Comparison of ENCODE assay signal across 1 cellular context in the genomic region with DNA sequence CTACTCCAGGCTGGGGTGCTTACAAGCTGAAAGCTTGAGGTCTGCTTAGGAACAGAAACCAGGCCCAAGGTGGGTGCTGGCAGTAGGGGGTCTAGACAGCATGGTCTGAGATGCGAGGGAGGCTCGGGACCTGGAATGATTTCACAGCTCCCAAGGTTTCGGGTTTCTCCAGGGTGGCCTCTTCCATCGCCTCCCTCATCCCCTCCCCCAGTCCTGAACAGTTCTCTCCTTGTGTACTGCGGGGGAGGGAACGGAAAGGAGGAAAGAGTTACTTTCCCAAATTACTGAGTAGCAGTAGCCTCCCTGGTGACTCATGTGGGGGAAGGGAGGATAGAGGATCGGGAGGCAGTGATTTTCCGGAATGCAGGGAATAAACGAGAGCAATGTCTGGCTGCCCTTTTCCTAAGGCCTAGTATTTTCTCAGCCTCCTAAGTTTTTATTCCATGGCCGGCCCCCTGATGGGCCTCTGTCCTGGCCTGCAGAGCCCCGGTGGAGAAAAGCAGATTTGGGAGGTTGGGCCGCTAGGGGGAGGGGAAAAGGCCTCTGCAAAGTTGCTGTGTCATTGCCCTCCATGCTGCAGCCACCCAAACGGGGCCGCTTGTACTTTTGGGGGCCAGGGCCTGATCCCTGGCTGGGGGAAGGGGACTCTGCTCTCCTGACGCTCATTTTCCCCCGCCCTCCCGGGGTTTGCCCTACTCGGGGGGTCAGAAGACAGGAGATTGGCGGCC.
TF ChIP-seq lines count a peak whose summit lies in the region.

No MANE protein-coding gene starts in this region.

TF ChIP-seq in A549, 52 proteins besides CTCF, POLR2A, EP300 and RAD21 (continued from another document):
- TF ChIP-seq, protein P1, sequence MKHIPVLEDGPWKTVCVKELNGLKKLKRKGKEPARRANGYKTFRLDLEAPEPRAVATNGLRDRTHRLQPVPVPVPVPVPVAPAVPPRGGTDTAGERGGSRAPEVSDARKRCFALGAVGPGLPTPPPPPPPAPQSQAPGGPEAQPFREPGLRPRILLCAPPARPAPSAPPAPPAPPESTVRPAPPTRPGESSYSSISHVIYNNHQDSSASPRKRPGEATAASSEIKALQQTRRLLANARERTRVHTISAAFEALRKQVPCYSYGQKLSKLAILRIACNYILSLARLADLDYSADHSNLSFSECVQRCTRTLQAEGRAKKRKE (CRISPR knock-in tag; IDR thresholded peaks at IDR 0.05; ENCODE audit: low read depth), result peak; percentile 70; the same call in 1 of the 2 replicates
- TF ChIP-seq HOXB13 (CRISPR knock-in tag; IDR thresholded peaks at IDR 0.05; ENCODE audit: low read depth) (peak; percentile 94; the same call in 1 of the 2 replicates), HEYL (CRISPR knock-in tag; IDR thresholded peaks at IDR 0.05) (0 out of 2 replicates have a peak, but pooled peaks have one; percentile 50), FOSB (CRISPR knock-in tag; IDR thresholded peaks at IDR 0.05) (peak; percentile 5; the same call in 1 of the 2 replicates), MAFK (IDR thresholded peaks at IDR 0.05; ENCODE audit: partially characterized antibody) (peak; percentile 96), NFE2L2 (conservative IDR thresholded peaks at IDR 0.05; ENCODE audit: low read length) (peak; percentile 87), POLR2AphosphoS2 (conservative IDR thresholded peaks at IDR 0.05; ENCODE audit: low read length) (no peak), ZNF302 (CRISPR knock-in tag; IDR thresholded peaks at IDR 0.05) (no peak), EHF (CRISPR knock-in tag; IDR thresholded peaks at IDR 0.05) (peak; percentile 10), NR3C1 (IDR thresholded peaks at IDR 0.05) (no peak), GATA3 (IDR thresholded peaks at IDR 0.05; ENCODE audit: borderline replicate concordance) (peak; percentile 10; the same call in 1 of the 2 replicates), JUN (IDR thresholded peaks at IDR 0.05) (peak; percentile 55 to 79; a peak in 4 of 5 replicates), HOXB5 (CRISPR knock-in tag; IDR thresholded peaks at IDR 0.05) (0 out of 2 replicates have a peak, but pooled peaks have one; percentile 54), ZFP36 (IDR thresholded peaks at IDR 0.05; ENCODE audit: borderline replicate concordance, partially characterized antibody) (no peak), FOXS1 (CRISPR knock-in tag; IDR thresholded peaks at IDR 0.05) (peak; percentile 67; the same call in 1 of the 2 replicates), BHLHE40 (IDR thresholded peaks at IDR 0.05; ENCODE audit: low read depth, low read length) (no peak), HOXA7 (CRISPR knock-in tag; IDR thresholded peaks at IDR 0.05) (peak; percentile 85; the same call in 1 of the 2 replicates)
- TF ChIP-seq, protein P2, sequence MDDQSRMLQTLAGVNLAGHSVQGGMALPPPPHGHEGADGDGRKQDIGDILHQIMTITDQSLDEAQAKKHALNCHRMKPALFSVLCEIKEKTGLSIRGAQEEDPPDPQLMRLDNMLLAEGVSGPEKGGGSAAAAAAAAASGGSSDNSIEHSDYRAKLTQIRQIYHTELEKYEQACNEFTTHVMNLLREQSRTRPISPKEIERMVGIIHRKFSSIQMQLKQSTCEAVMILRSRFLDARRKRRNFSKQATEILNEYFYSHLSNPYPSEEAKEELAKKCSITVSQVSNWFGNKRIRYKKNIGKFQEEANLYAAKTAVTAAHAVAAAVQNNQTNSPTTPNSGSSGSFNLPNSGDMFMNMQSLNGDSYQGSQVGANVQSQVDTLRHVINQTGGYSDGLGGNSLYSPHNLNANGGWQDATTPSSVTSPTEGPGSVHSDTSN (IDR thresholded peaks at IDR 0.05), result no peak; the same call in 1 of the 2 replicates
- TF ChIP-seq, protein P3, sequence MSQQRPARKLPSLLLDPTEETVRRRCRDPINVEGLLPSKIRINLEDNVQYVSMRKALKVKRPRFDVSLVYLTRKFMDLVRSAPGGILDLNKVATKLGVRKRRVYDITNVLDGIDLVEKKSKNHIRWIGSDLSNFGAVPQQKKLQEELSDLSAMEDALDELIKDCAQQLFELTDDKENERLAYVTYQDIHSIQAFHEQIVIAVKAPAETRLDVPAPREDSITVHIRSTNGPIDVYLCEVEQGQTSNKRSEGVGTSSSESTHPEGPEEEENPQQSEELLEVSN (IDR thresholded peaks at IDR 0.05; ENCODE audit: borderline replicate concordance, low read depth), result peak; percentile 36; the same call in 1 of the 2 replicates
